ENCODE assay signal across 9 cellular contexts in the genomic region with DNA sequence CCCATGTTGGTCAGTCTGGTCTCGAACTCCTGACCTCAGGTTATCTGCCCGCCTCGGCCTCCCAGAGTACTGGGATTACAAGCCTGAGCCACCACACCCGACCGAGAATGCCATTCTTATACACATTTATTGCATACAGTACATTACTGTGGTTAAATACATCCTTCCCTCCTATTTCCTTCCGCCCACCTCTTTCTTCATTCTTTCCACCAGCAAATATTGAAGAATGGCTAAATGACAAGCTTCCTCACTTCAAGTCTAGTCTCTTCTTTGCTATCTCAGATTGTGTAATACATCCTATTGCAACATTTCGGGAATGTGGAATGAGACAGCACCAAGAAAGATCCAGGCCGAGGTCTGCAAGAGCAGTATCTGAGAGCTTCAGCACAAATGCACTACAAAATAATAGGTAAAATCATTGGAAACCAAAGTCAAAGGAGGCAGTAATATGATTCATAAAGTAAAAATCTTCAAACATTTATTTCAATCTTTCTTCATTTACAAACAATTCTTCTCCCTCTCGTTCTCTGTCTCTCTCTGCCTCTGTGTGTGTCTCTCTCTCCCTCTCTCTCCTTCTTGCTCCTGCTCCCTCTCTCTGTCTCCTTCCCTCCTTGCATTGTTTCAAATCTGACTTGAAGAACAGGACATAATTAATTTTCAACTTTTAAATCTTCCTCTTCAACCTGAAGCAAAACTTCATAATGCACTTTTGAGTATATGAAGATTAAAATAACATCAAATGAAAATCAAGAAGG.
DNase-seq lines count a peak whose midpoint lies in the region; ATAC-seq, FAIRE-seq and TF ChIP-seq lines count a peak whose summit lies in the region.
"Had no signal": no experiment of that assay in that cellular context is flagged by ENCODE, and none has a peak within 500 bp of the region (broad histone marks: within the 10 kb centered on the region; RNA-seq: fewer than 3 reads in every experiment).

No MANE protein-coding gene starts in this region.

- POLR2A ChIA-PET in endothelial cell of umbilical vein (lab: Charles Lee) = no interaction called here

- no peak for FAIRE-seq in endothelial cell of umbilical vein (lab: Jason Lieb, UNC)

- DNase-seq in Caki2 (ENCODE audit: low read depth) (peak; percentile 16), NOMO-1 (lab: John Stamatoyannopoulos, UW; ENCODE audit: unreplicated experiment in 2 of 2) (peak; percentile 52 to 69), endothelial cell of umbilical vein (ENCODE audit: low read depth, low spot score) (peak; percentile 64), omental fat pad (ENCODE audit: low spot score) (no peak), epidermal melanocyte (ENCODE audit: insufficient read length, low spot score) (no peak)
- DNase-seq: activated T-cell treated with anti-CD3 and anti-CD28 coated beads, Interleukin-2, amount 50 U/mL, for 4 hours had no signal

- H3K27ac ChIP-seq in endothelial cell of umbilical vein (ENCODE audit: insufficient read depth, low read depth, low read length) = peak overlapping the region; percentile 72

- no peak overlapping the region for H3K4me3 ChIP-seq in endothelial cell of umbilical vein (replicated peaks in 1 of 3; ENCODE audit: insufficient read depth in 1 of 3, low read depth in 1 of 3, low read length in 3 of 3)

- H4K20me1 ChIP-seq in endothelial cell of umbilical vein (replicated peaks; ENCODE audit: control insufficient read depth, extremely low read depth, insufficient read depth, low read length) = no peaks in the 10 kb centered on the region

- peak overlapping the region; percentile 3 for H3K4me2 ChIP-seq in endothelial cell of umbilical vein (ENCODE audit: insufficient read depth, low read length)

- H3K9me1 ChIP-seq in endothelial cell of umbilical vein (replicated peaks; ENCODE audit: control insufficient read depth, extremely low read depth, insufficient read depth, low read length) = no peaks in the 10 kb centered on the region

- H3K9ac ChIP-seq in endothelial cell of umbilical vein (replicated peaks; ENCODE audit: extremely low read depth, insufficient read depth, low read length) = peak overlapping the region; percentile 22

- no peak for TF ChIP-seq POLR2A in endothelial cell of umbilical vein (IDR thresholded peaks at IDR 0.05; ENCODE audit: low read depth, low read length)

- peak overlapping the region; percentile 12 for H2AFZ ChIP-seq in endothelial cell of umbilical vein (ENCODE audit: low read depth, low read length)

- no peaks in the 10 kb centered on the region for H3K9me3 ChIP-seq in endothelial cell of umbilical vein (replicated peaks; ENCODE audit: control insufficient read depth, insufficient read depth, low read length)

- ATAC-seq in omental fat pad (ENCODE audit: low FRiP score) = peak; percentile 91
- no peak for ATAC-seq in HG03175 (IDR thresholded peaks at IDR 0.05; ENCODE audit: unreplicated experiment)
- ATAC-seq in GM19023 (IDR thresholded peaks at IDR 0.05; ENCODE audit: unreplicated experiment) = no peak
- no peak for ATAC-seq in GM18907 (IDR thresholded peaks at IDR 0.05; ENCODE audit: unreplicated experiment)

- H3K79me2 ChIP-seq in endothelial cell of umbilical vein (ENCODE audit: control insufficient read depth, insufficient read depth, low read length) = no peaks in the 10 kb centered on the region

- in situ Hi-C loops in Caki2 (cut with HindIII; ENCODE audit: low pct_unique_long_range_greater_than_20kb, low sequenced_read_pairs) = no loop called here

- CTCF ChIA-PET in endothelial cell of umbilical vein (lab: Charles Lee) = interaction anchor here (1.0 to 2.9 kb wide), 6 partner anchors 165 to 469 kb away, joined by 3 to 11 read pairs (median 6); no protein-coding TSS in a partner anchor

- H3K36me3 ChIP-seq in endothelial cell of umbilical vein (ENCODE audit: control insufficient read depth in 2 of 2, extremely low read depth in 1 of 2, insufficient read depth in 2 of 2, low read length in 2 of 2) = no peaks in the 10 kb centered on the region

- BruUV-seq in endothelial cell of umbilical vein (replicated peaks; lab: Mats Ljungman, UMichigan) = TSS peak; percentile 57

- dilution Hi-C loops in endothelial cell of umbilical vein (cut with MboI; ENCODE audit: extremely low pct_ligation_motif_present, low sequenced_read_pairs) = no loop called here

- H3K27me3 ChIP-seq in endothelial cell of umbilical vein (ENCODE audit: control insufficient read depth in 2 of 2, insufficient read depth in 2 of 2, low read length in 2 of 2) = no peaks in the 10 kb centered on the region

- peaks cover 49% of the 10 kb centered on the region for H3K4me1 ChIP-seq in endothelial cell of umbilical vein (ENCODE audit: control insufficient read depth, extremely low read depth, insufficient read depth, low read length)

- TF ChIP-seq CTCF in endothelial cell of umbilical vein (IDR thresholded peaks at IDR 0.05; ENCODE audit: extremely low read depth in 1 of 2, insufficient read depth in 1 of 2, low read depth in 1 of 2, low read length in 2 of 2) = no peak
- TF ChIP-seq CTCF in omental fat pad (IDR thresholded peaks at IDR 0.05) = no peak

- intact Hi-C loops in endothelial cell of umbilical vein (cut with micrococcal nuclease) = loop anchor here (1.0 to 10.0 kb wide), 3 partner anchors 137 to 219 kb away; no protein-coding TSS in a partner anchor

TF ChIP-seq in endothelial cell of umbilical vein, 7 proteins besides CTCF, POLR2A, EP300 and RAD21:
- TF ChIP-seq FOS (IDR thresholded peaks at IDR 0.05; ENCODE audit: borderline replicate concordance, insufficient read depth, low read length) (peak; percentile 13), POLR2AphosphoS5 (IDR thresholded peaks at IDR 0.05; ENCODE audit: insufficient read depth, low read depth, low read length) (no peak)

Comparison
In these comparisons a context has a peak if more than half of its experiments do, and no peak if none do; other contexts are left out.
1. DNase-seq: peak in Caki2 (single experiment), NOMO-1 (2 of 2) and endothelial cell of umbilical vein (single experiment); none in omental fat pad (single experiment) and epidermal melanocyte (single experiment).